26 cellular contexts compared by ENCODE assay signal in the genomic region with DNA sequence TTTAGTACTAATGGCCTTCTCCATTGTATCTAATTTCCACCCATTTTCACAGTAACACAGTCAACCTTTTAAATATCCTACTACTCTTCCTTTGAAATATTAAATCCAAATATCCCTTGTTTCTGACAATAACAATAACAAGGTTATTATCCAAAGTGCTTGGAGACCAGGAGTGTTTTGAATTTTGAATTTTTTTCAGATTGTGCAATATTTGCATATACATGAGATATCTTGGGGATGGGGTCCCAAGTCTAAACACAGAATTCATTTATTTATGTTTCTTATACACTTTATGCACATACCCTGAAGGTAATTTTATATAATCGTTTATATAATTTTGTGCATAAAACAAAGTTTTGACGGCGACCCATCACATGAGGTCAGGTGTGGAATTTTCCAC.
"Had no signal": no experiment of that assay in that cellular context is flagged by ENCODE, and none has a peak within 500 bp of the region (broad histone marks: within the 10 kb centered on the region; RNA-seq: fewer than 3 reads in every experiment).

No MANE protein-coding gene starts in this region.

- H3K27me3 ChIP-seq: colonic mucosa, esophagus muscularis mucosa, gastrocnemius medialis, heart right ventricle, left lung had no signal

- H3K4me1 Mint-ChIP-seq: mesothelial cell of epicardium; naive B cell; naive thymus-derived CD8-positive, alpha-beta T cell had no signal

- ATAC-seq: effector memory CD8-positive, alpha-beta T cell; gastrocnemius medialis; left cardiac atrium; left lung; left ventricle myocardium superior; lower lobe of right lung; mucosa of descending colon; naive thymus-derived CD8-positive, alpha-beta T cell had no signal

- H3K27ac ChIP-seq: colonic mucosa, esophagus muscularis mucosa, gastrocnemius medialis, heart right ventricle, left lung, lower lobe of right lung had no signal

- H3K4me3 ChIP-seq: colonic mucosa, esophagus muscularis mucosa, gastrocnemius medialis, heart right ventricle, left lung, lower lobe of right lung, mucosa of descending colon had no signal

- H3K4me3 Mint-ChIP-seq: dendritic cell treated with granulocyte-macrophage colony-stimulating factor and Interleukin-4, amounts not matched to agents 40 ng/mL and 50 ng/mL, for 4 days; effector memory CD8-positive, alpha-beta T cell; endodermal cell; mesothelial cell of epicardium; naive B cell; naive thymus-derived CD8-positive, alpha-beta T cell had no signal

- H3K27ac Mint-ChIP-seq: dendritic cell treated with granulocyte-macrophage colony-stimulating factor and Interleukin-4, amounts not matched to agents 40 ng/mL and 50 ng/mL, for 4 days; effector memory CD8-positive, alpha-beta T cell; endodermal cell; mesothelial cell of epicardium; naive B cell had no signal

- DNase-seq: colonic mucosa; cortex of kidney; effector CD8-positive, alpha-beta T cell; effector memory CD8-positive, alpha-beta T cell; endodermal cell; foreskin melanocyte; gastrocnemius medialis; glutamatergic neuron; head of caudate nucleus; heart right ventricle; hippocampal formation; left cardiac atrium; left ventricle myocardium superior; lower lobe of right lung; mesenchymal stem cell; mucosa of descending colon; naive B cell; naive thymus-derived CD8-positive, alpha-beta T cell had no signal

- H3K36me3 ChIP-seq: colonic mucosa, gastrocnemius medialis had no signal

- H3K27me3 Mint-ChIP-seq: dendritic cell treated with granulocyte-macrophage colony-stimulating factor and Interleukin-4, amounts not matched to agents 40 ng/mL and 50 ng/mL, for 4 days; effector memory CD8-positive, alpha-beta T cell; naive B cell; naive thymus-derived CD8-positive, alpha-beta T cell had no signal

- H3K9me3 ChIP-seq: colonic mucosa, esophagus muscularis mucosa, gastrocnemius medialis, left lung, lower lobe of right lung, mucosa of descending colon had no signal

- FAIRE-seq: endometrium, endothelial cell of umbilical vein, islet of Langerhans, keratinocyte had no signal

- H3K9me3 Mint-ChIP-seq: dendritic cell treated with granulocyte-macrophage colony-stimulating factor and Interleukin-4, amounts not matched to agents 40 ng/mL and 50 ng/mL, for 4 days; effector memory CD8-positive, alpha-beta T cell; naive B cell; naive thymus-derived CD8-positive, alpha-beta T cell had no signal

- H3K4me1 ChIP-seq: colonic mucosa, esophagus muscularis mucosa, gastrocnemius medialis, lower lobe of right lung had no signal
